In the genomic region with DNA sequence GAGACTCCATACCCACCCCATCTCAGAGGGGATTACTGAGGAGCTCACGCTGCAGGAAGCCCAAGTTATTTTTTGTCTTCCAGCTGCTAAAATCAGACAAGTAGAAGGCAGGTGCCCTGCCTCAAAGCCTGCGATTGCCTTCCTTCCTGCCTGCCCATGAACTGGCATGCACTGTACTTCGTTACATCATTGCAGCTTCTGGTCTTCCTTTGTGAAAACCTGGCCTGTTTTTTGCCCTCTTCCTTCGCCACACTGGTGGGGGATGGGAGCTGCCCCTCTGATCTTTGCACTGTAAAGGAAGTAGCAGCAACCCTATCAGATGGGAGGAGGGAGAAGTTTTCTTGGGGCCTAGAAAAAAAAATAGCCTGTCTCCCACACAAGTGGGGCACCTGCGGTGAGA, we compare ENCODE assay signal across 10 cellular contexts.
DNase-seq lines count a peak whose midpoint lies in the region; ATAC-seq and TF ChIP-seq lines count a peak whose summit lies in the region.
"Had no signal": no experiment of that assay in that cellular context is flagged by ENCODE, and none has a peak within 500 bp of the region (broad histone marks: within the 10 kb centered on the region; RNA-seq: fewer than 3 reads in every experiment).

No MANE protein-coding gene starts in this region.

- H3K9me3 ChIP-seq in T-helper 17 cell (ENCODE audit: control insufficient read depth, low read length, poor library complexity, severe bottlenecking) (peaks cover 2% of the 10 kb centered on the region), MG63 (no peaks in the 10 kb centered on the region), esophagus muscularis mucosa (peaks cover 0 to under 1% (median 0%) of the 10 kb centered on the region in 4 donors), gastroesophageal sphincter (peaks cover 0 to 6% (median 0%) of the 10 kb centered on the region in 3 donors)

- peaks cover 2% of the 10 kb centered on the region; the same call in 1 of the 2 replicates for H3K9me2 ChIP-seq in GM23338 (ENCODE audit: insufficient read depth)

- H3F3A ChIP-seq in GM23338 (replicated peaks; ENCODE audit: low read depth): no peaks in the 10 kb centered on the region

- no peaks in the 10 kb centered on the region for H3K27me3 ChIP-seq in GM23338 (ENCODE audit: insufficient read depth)
- no peaks in the 10 kb centered on the region for H3K27me3 ChIP-seq in MG63
- H3K27me3 ChIP-seq in esophagus muscularis mucosa: peaks cover 0 to 5% (median 0%) of the 10 kb centered on the region in 4 donors
- peaks cover 3% of the 10 kb centered on the region for H3K27me3 ChIP-seq in gastroesophageal sphincter

- 37% methylated on average over 5 of the region's 5 CpGs for WGBS in esophagus muscularis mucosa
- WGBS in gastroesophageal sphincter (ENCODE audit: low coverage in 1 of 2), 2 donors: 52 to 60% methylated on average over 3 to 4 of the region's 5 CpGs

- no peak overlapping the region for H3K27ac ChIP-seq in GM23338 (ENCODE audit: low read depth)
- H3K27ac ChIP-seq in esophagus muscularis mucosa (replicated peaks in 1 of 4): no peak overlapping the region
- no peak overlapping the region for H3K27ac ChIP-seq in gastroesophageal sphincter

- peak overlapping the region; percentile 17; the same call in 1 of the 2 replicates for H3K27ac Mint-ChIP-seq in GM23338
- H3K27ac Mint-ChIP-seq in T-helper 17 cell: peak overlapping the region; percentile 100
- peak overlapping the region; percentile 90 for H3K27ac Mint-ChIP-seq in activated T-helper 2 cell treated with anti-CD3 and anti-CD28 coated beads, Interferon-gamma antibody, Interleukin-2, Interleukin-4, amounts not matched to agents 10 μg/mL and 5 μg/mL and 100 μg/mL, durations not matched to agents 14 hours and 24 hours and 36 hours
- H3K27ac Mint-ChIP-seq in natural killer cell: peak overlapping the region; percentile 87 to 88

- H3K4me2 ChIP-seq in GM23338: no peak overlapping the region

- intact Hi-C loops in activated T-helper 2 cell treated with anti-CD3 and anti-CD28 coated beads, Interferon-gamma antibody, Interleukin-2, Interleukin-4, amounts not matched to agents 10 μg/mL and 5 μg/mL and 100 μg/mL, durations not matched to agents 14 hours and 24 hours and 36 hours (cut with micrococcal nuclease): loop anchor here (10.0 kb wide), 1 partner anchor 788 kb away; no protein-coding TSS in a partner anchor
- intact Hi-C loops in natural killer cell (cut with micrococcal nuclease) (no loop called here), esophagus muscularis mucosa (cut with DNase I) (no loop called here), Right ventricle myocardium inferior (cut with DNase I) (no loop called here)

- H3K27me3 Mint-ChIP-seq in GM23338 (ENCODE audit: insufficient read depth, low read depth, poor library complexity): peaks cover 5% of the 10 kb centered on the region
- no peaks in the 10 kb centered on the region for H3K27me3 Mint-ChIP-seq in T-helper 17 cell
- H3K27me3 Mint-ChIP-seq in activated T-helper 2 cell treated with anti-CD3 and anti-CD28 coated beads, Interferon-gamma antibody, Interleukin-2, Interleukin-4, amounts not matched to agents 10 μg/mL and 5 μg/mL and 100 μg/mL, durations not matched to agents 14 hours and 24 hours and 36 hours (ENCODE audit: low read depth): no peaks in the 10 kb centered on the region
- no peaks in the 10 kb centered on the region for H3K27me3 Mint-ChIP-seq in natural killer cell (ENCODE audit: low read depth in 2 of 2)

- H3K79me2 ChIP-seq in GM23338 (replicated peaks; ENCODE audit: insufficient read depth): no peaks in the 10 kb centered on the region

- H3K4me3 ChIP-seq in GM23338 (no peak overlapping the region), MG63 (no peak overlapping the region), esophagus muscularis mucosa (no peak overlapping the region), gastroesophageal sphincter (no peak overlapping the region)

- TF ChIP-seq CTCF in GM23338 (conservative IDR thresholded peaks at IDR 0.05; ENCODE audit: low read depth in 2 of 2) (no peak), natural killer cell (IDR thresholded peaks at IDR 0.05) (no peak), esophagus muscularis mucosa (IDR thresholded peaks at IDR 0.05) (no peak), gastroesophageal sphincter (IDR thresholded peaks at IDR 0.05) (no peak)

- DNase-seq in GM23338 (ENCODE audit: low spot score) (no peak), T-helper 17 cell (peak in 2 of 3 donors; percentile 46 to 59), natural killer cell (no peak), MG63 (no peak), esophagus muscularis mucosa (ENCODE audit: extremely low spot score) (no peak), Right ventricle myocardium inferior (ENCODE audit: missing footprints) (no peak)
- DNase-seq in activated T-helper 2 cell treated with anti-CD3 and anti-CD28 coated beads, Interferon-gamma antibody, Interleukin-2, Interleukin-4, amounts not matched to agents 10 μg/mL and 5 μg/mL and 100 μg/mL, durations not matched to agents 14 hours and 24 hours and 36 hours (ENCODE audit: low spot score): peak; percentile 45
- DNase-seq: NCI-H187 had no signal

- H3K36me3 ChIP-seq in GM23338 (ENCODE audit: insufficient read depth): no peaks in the 10 kb centered on the region
- H3K36me3 ChIP-seq in MG63: no peaks in the 10 kb centered on the region
- H3K36me3 ChIP-seq in esophagus muscularis mucosa: no peaks in the 10 kb centered on the region
- H3K36me3 ChIP-seq in gastroesophageal sphincter: no peaks in the 10 kb centered on the region

- H3K4me3 Mint-ChIP-seq in GM23338 (no peak overlapping the region), T-helper 17 cell (peak overlapping the region; percentile 79), natural killer cell (peak overlapping the region; percentile 72)
- H3K4me3 Mint-ChIP-seq in activated T-helper 2 cell treated with anti-CD3 and anti-CD28 coated beads, Interferon-gamma antibody, Interleukin-2, Interleukin-4, amounts not matched to agents 10 μg/mL and 5 μg/mL and 100 μg/mL, durations not matched to agents 14 hours and 24 hours and 36 hours (ENCODE audit: low read depth): peak overlapping the region; percentile 11

- peaks cover 9% of the 10 kb centered on the region for H3K4me1 ChIP-seq in GM23338 (ENCODE audit: insufficient read depth)
- H3K4me1 ChIP-seq in esophagus muscularis mucosa: no peaks in the 10 kb centered on the region
- no peaks in the 10 kb centered on the region for H3K4me1 ChIP-seq in gastroesophageal sphincter

- TF ChIP-seq POLR2A in esophagus muscularis mucosa (IDR thresholded peaks at IDR 0.05; ENCODE audit: low read depth) (no peak), gastroesophageal sphincter (IDR thresholded peaks at IDR 0.05) (no peak)

- H3K36me3 Mint-ChIP-seq in GM23338 (ENCODE audit: low read depth) (no peaks in the 10 kb centered on the region), T-helper 17 cell (ENCODE audit: low read depth) (no peaks in the 10 kb centered on the region), natural killer cell (peaks cover 6% of the 10 kb centered on the region)
- peaks cover 8% of the 10 kb centered on the region for H3K36me3 Mint-ChIP-seq in activated T-helper 2 cell treated with anti-CD3 and anti-CD28 coated beads, Interferon-gamma antibody, Interleukin-2, Interleukin-4, amounts not matched to agents 10 μg/mL and 5 μg/mL and 100 μg/mL, durations not matched to agents 14 hours and 24 hours and 36 hours (ENCODE audit: low read depth)

- TF ChIP-seq EP300 in esophagus muscularis mucosa (IDR thresholded peaks at IDR 0.05): no peak
- TF ChIP-seq EP300 in gastroesophageal sphincter (IDR thresholded peaks at IDR 0.05): no peak

- H2AFZ ChIP-seq in GM23338: peak overlapping the region; percentile 88; the same call in 1 of the 2 replicates

- ATAC-seq in GM23338 (no peak), T-helper 17 cell (peak; percentile 73), natural killer cell (peak; percentile 53 to 79 (median 60)), Right ventricle myocardium inferior (no peak), gastroesophageal sphincter (no peak)
- ATAC-seq: HCT116 had no signal

- no peaks in the 10 kb centered on the region for H4K20me1 ChIP-seq in GM23338 (replicated peaks; ENCODE audit: insufficient read depth)

- H3K4me1 Mint-ChIP-seq in GM23338 (peaks cover 18% of the 10 kb centered on the region), T-helper 17 cell (peaks cover 91% of the 10 kb centered on the region), natural killer cell (peaks cover 38 to 44% of the 10 kb centered on the region in 2 donors)
- peaks cover 92% of the 10 kb centered on the region for H3K4me1 Mint-ChIP-seq in activated T-helper 2 cell treated with anti-CD3 and anti-CD28 coated beads, Interferon-gamma antibody, Interleukin-2, Interleukin-4, amounts not matched to agents 10 μg/mL and 5 μg/mL and 100 μg/mL, durations not matched to agents 14 hours and 24 hours and 36 hours (ENCODE audit: low read depth)

- no peaks in the 10 kb centered on the region for H3K9me3 Mint-ChIP-seq in GM23338
- H3K9me3 Mint-ChIP-seq in activated T-helper 2 cell treated with anti-CD3 and anti-CD28 coated beads, Interferon-gamma antibody, Interleukin-2, Interleukin-4, amounts not matched to agents 10 μg/mL and 5 μg/mL and 100 μg/mL, durations not matched to agents 14 hours and 24 hours and 36 hours: peaks cover 8% of the 10 kb centered on the region
- no peaks in the 10 kb centered on the region for H3K9me3 Mint-ChIP-seq in natural killer cell

TF ChIP-seq in GM23338, 12 proteins besides CTCF, POLR2A, EP300 and RAD21 (continues in another document):
- TF ChIP-seq JUNB (IDR thresholded peaks at IDR 0.05; ENCODE audit: unreplicated experiment) (no peak), NANOG (IDR thresholded peaks at IDR 0.05; ENCODE audit: borderline replicate concordance) (no peak)

Comparison
In these comparisons a context has a peak if more than half of its experiments do, and no peak if none do; other contexts are left out.
1. ATAC-seq: peak in T-helper 17 cell (single experiment) and natural killer cell (3 of 3); none in GM23338 (single experiment), Right ventricle myocardium inferior (single experiment) and gastroesophageal sphincter (single experiment).
2. DNase-seq: peak in T-helper 17 cell (2 of 3) and activated T-helper 2 cell treated with anti-CD3 and anti-CD28 coated beads, Interferon-gamma antibody, Interleukin-2, Interleukin-4, amounts not matched to agents 10 μg/mL and 5 μg/mL and 100 μg/mL, durations not matched to agents 14 hours and 24 hours and 36 hours (single experiment); none in GM23338 (single experiment), natural killer cell (single experiment), MG63 (single experiment), esophagus muscularis mucosa (single experiment) and Right ventricle myocardium inferior (single experiment).
3. H3K27ac Mint-ChIP-seq: peak in every context shown above with its lines; median percentile 100 in T-helper 17 cell; 90 in activated T-helper 2 cell treated with anti-CD3 and anti-CD28 coated beads, Interferon-gamma antibody, Interleukin-2, Interleukin-4, amounts not matched to agents 10 μg/mL and 5 μg/mL and 100 μg/mL, durations not matched to agents 14 hours and 24 hours and 36 hours; 88 in natural killer cell; 17 in GM23338.